In the genomic region with DNA sequence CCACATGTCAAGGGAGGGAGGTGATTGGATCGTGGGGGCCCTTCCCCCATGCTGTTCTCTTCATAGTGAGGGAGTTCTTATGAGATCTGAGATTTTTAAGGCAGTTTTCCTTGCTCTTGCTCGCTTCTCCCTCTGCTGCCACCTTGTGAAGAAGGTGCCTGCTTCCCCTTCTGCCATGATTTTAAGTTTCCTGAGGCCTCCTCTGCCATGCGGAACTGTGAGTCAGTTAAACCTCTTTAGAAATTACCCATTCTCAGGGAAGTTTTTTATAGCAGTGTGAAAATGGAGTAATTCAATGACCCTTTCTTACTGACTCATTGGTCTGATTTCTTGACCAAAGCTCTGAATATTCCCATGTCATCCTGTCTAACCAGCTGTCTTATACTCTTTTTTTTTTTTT, we compare ENCODE assay signal across 13 cellular contexts.
A peak's percentile ranks its signal among the peaks of the same experiment; 100 is the strongest.
DNase-seq lines count a peak whose midpoint lies in the region; ATAC-seq and TF ChIP-seq lines count a peak whose summit lies in the region.
"Had no signal": no experiment of that assay in that cellular context is flagged by ENCODE, and none has a peak within 500 bp of the region (broad histone marks: within the 10 kb centered on the region; RNA-seq: fewer than 3 reads in every experiment).

No MANE protein-coding gene starts in this region.

- H3K27me3 Mint-ChIP-seq in activated naive CD4-positive, alpha-beta T cell treated with anti-CD3 and anti-CD28 coated beads for 36 hours (ENCODE audit: low read depth) = no peaks in the 10 kb centered on the region
- no peaks in the 10 kb centered on the region for H3K27me3 Mint-ChIP-seq in activated CD4-positive, alpha-beta T cell treated with anti-CD3 and anti-CD28 coated beads for 36 hours
- H3K27me3 Mint-ChIP-seq: activated naive CD4-positive, alpha-beta T cell treated with anti-CD3 and anti-CD28 coated beads, Interleukin-2, amount 50 U/mL, for 24 hours had no signal

- POLR2A ChIA-PET in activated CD4-positive, alpha-beta T cell treated with anti-CD3 and anti-CD28 coated beads for 36 hours (lab: Charles Lee) = no interaction called here

- H3K4me3 ChIP-seq in SJSA1 = no peak overlapping the region
- H3K4me3 ChIP-seq in fibroblast of pulmonary artery (replicated peaks; ENCODE audit: low read depth, low read length) = no peak overlapping the region
- no peak overlapping the region for H3K4me3 ChIP-seq in tibial artery
- H3K4me3 ChIP-seq: BLaER1 had no signal

- peak; percentile 10 for DNase-seq in activated naive CD4-positive, alpha-beta T cell treated with anti-CD3 and anti-CD28 coated beads for 36 hours
- DNase-seq in activated naive CD4-positive, alpha-beta T cell (lab: John Stamatoyannopoulos, UW) = no peak
- peak; percentile 43 for DNase-seq in SJSA1 (ENCODE audit: low read depth in 1 of 2, low spot score in 2 of 2)
- peak; percentile 59 for DNase-seq in fibroblast of pulmonary artery (ENCODE audit: low read depth)
- no peak for DNase-seq in tibial artery
- DNase-seq in activated CD4-positive, alpha-beta T cell treated with anti-CD3 and anti-CD28 coated beads for 36 hours = no peak
- no peak for DNase-seq in Right ventricle myocardium superior
- DNase-seq: NCI-H1417 treated with DMSO at 0.1 percent for 48 hours, posterior cingulate gyrus had no signal

- H3K4me1 Mint-ChIP-seq in activated naive CD4-positive, alpha-beta T cell treated with anti-CD3 and anti-CD28 coated beads for 36 hours (ENCODE audit: low read depth) = peaks cover 34% of the 10 kb centered on the region
- peaks cover 40% of the 10 kb centered on the region for H3K4me1 Mint-ChIP-seq in activated CD4-positive, alpha-beta T cell treated with anti-CD3 and anti-CD28 coated beads for 36 hours

- H3K36me3 ChIP-seq in SJSA1 = peaks cover 14% of the 10 kb centered on the region; the same call in 1 of the 2 replicates
- no peaks in the 10 kb centered on the region for H3K36me3 ChIP-seq in tibial artery
- H3K36me3 ChIP-seq: BLaER1 had no signal

- H3K36me3 Mint-ChIP-seq in activated naive CD4-positive, alpha-beta T cell treated with anti-CD3 and anti-CD28 coated beads for 36 hours (ENCODE audit: low read depth) = no peaks in the 10 kb centered on the region
- peaks cover 3% of the 10 kb centered on the region for H3K36me3 Mint-ChIP-seq in activated CD4-positive, alpha-beta T cell treated with anti-CD3 and anti-CD28 coated beads for 36 hours (ENCODE audit: low read depth)

- CTCF ChIA-PET in activated naive CD4-positive, alpha-beta T cell treated with anti-CD3 and anti-CD28 coated beads for 36 hours (lab: Charles Lee) = interaction anchor here (0.7 kb wide), 1 partner anchor 57 kb away, joined by 3 read pairs; no protein-coding TSS in a partner anchor
- CTCF ChIA-PET in activated CD4-positive, alpha-beta T cell treated with anti-CD3 and anti-CD28 coated beads for 36 hours (lab: Charles Lee) = interaction anchor here (1.2 kb wide), 1 partner anchor 8 kb away, joined by 4 read pairs; no protein-coding TSS in a partner anchor

- intact Hi-C loops in activated naive CD4-positive, alpha-beta T cell treated with anti-CD3 and anti-CD28 coated beads for 36 hours (cut with micrococcal nuclease) = loop anchor here (5.0 kb wide), 1 partner anchor 265 kb away; no protein-coding TSS in a partner anchor
- intact Hi-C loops in tibial artery (cut with DNase I; ENCODE audit: low total_unique reads) = loop anchor here (5.0 kb wide), 1 partner anchor 475 kb away; no protein-coding TSS in a partner anchor
- intact Hi-C loops in activated CD4-positive, alpha-beta T cell treated with anti-CD3 and anti-CD28 coated beads for 36 hours (cut with DNase I, micrococcal nuclease) = loop anchor here in 1 of 2 experiments (10.0 kb wide), 1 partner anchor 943 kb away; the partner anchor contains the start of gene BCL6
- intact Hi-C loops in Right ventricle myocardium superior (cut with DNase I) = no loop called here

- H3K9me3 Mint-ChIP-seq in activated naive CD4-positive, alpha-beta T cell treated with anti-CD3 and anti-CD28 coated beads for 36 hours = no peaks in the 10 kb centered on the region
- no peaks in the 10 kb centered on the region for H3K9me3 Mint-ChIP-seq in activated CD4-positive, alpha-beta T cell treated with anti-CD3 and anti-CD28 coated beads for 36 hours (ENCODE audit: low read depth)
- H3K9me3 Mint-ChIP-seq: activated naive CD4-positive, alpha-beta T cell treated with anti-CD3 and anti-CD28 coated beads, Interleukin-2, amount 50 U/mL, for 24 hours; T-helper 2 cell treated with Interferon-gamma antibody and Interleukin-4, amounts not matched to agents 5 μg/mL and 100 μg/mL, for 36 hours had no signal

- TF ChIP-seq CTCF in fibroblast of pulmonary artery (IDR thresholded peaks at IDR 0.05; ENCODE audit: low read length, missing control alignments) = peak; percentile 20
- TF ChIP-seq CTCF in tibial artery (IDR thresholded peaks at IDR 0.05) = no peak

- H3K27me3 ChIP-seq in SJSA1 (replicated peaks) (no peaks in the 10 kb centered on the region), tibial artery (no peaks in the 10 kb centered on the region)
- H3K27me3 ChIP-seq: BLaER1 had no signal

- H3K27ac Mint-ChIP-seq in activated naive CD4-positive, alpha-beta T cell treated with anti-CD3 and anti-CD28 coated beads for 36 hours = no peak overlapping the region
- no peak overlapping the region for H3K27ac Mint-ChIP-seq in activated CD4-positive, alpha-beta T cell treated with anti-CD3 and anti-CD28 coated beads for 36 hours
- H3K27ac Mint-ChIP-seq: activated naive CD4-positive, alpha-beta T cell treated with anti-CD3 and anti-CD28 coated beads, Interleukin-2, amount 50 U/mL, for 24 hours; T-helper 2 cell treated with Interferon-gamma antibody and Interleukin-4, amounts not matched to agents 5 μg/mL and 100 μg/mL, for 36 hours had no signal

- H3K4me1 ChIP-seq in SJSA1 (replicated peaks) (peaks cover 33% of the 10 kb centered on the region), tibial artery (peaks cover 0 to 89% (median 50%) of the 10 kb centered on the region in 4 donors)
- H3K4me1 ChIP-seq: BLaER1 had no signal

- no peak overlapping the region for H3K4me3 Mint-ChIP-seq in activated naive CD4-positive, alpha-beta T cell treated with anti-CD3 and anti-CD28 coated beads for 36 hours
- H3K4me3 Mint-ChIP-seq in activated CD4-positive, alpha-beta T cell treated with anti-CD3 and anti-CD28 coated beads for 36 hours = no peak overlapping the region
- H3K4me3 Mint-ChIP-seq: activated naive CD4-positive, alpha-beta T cell treated with anti-CD3 and anti-CD28 coated beads, Interleukin-2, amount 50 U/mL, for 24 hours; T-helper 2 cell treated with Interferon-gamma antibody and Interleukin-4, amounts not matched to agents 5 μg/mL and 100 μg/mL, for 36 hours had no signal

- no peak for ATAC-seq in activated CD4-positive, alpha-beta T cell treated with anti-CD3 and anti-CD28 coated beads for 36 hours
- ATAC-seq in HG03521 (IDR thresholded peaks at IDR 0.05; ENCODE audit: unreplicated experiment) (no peak), Right ventricle myocardium superior (ENCODE audit: poor library complexity) (no peak)

- H3K27ac ChIP-seq in SJSA1 (0 out of 2 replicates have a peak overlapping the region, but pooled peaks have one; percentile 2), tibial artery (peak overlapping the region; percentile 33 to 65)
- H3K27ac ChIP-seq: BLaER1 had no signal

- H3K9me3 ChIP-seq in SJSA1 (replicated peaks) = no peaks in the 10 kb centered on the region
- no peaks in the 10 kb centered on the region for H3K9me3 ChIP-seq in tibial artery
- H3K9me3 ChIP-seq: BLaER1 had no signal

Comparison
In these comparisons a context has a peak if more than half of its experiments do, and no peak if none do; other contexts are left out.
1. DNase-seq: peak in activated naive CD4-positive, alpha-beta T cell treated with anti-CD3 and anti-CD28 coated beads for 36 hours (single experiment), SJSA1 (2 of 2) and fibroblast of pulmonary artery (single experiment); none in activated naive CD4-positive, alpha-beta T cell (0 of 4), tibial artery (0 of 2), activated CD4-positive, alpha-beta T cell treated with anti-CD3 and anti-CD28 coated beads for 36 hours (single experiment) and Right ventricle myocardium superior (single experiment).